16 cellular contexts compared by ENCODE assay signal in genomic region chr12:132395908-132396305, GRCh38.
"Had no signal": no experiment of that assay in that cellular context is flagged by ENCODE, and none has a peak within 500 bp of the region (broad histone marks: within the 10 kb centered on the region; RNA-seq: fewer than 3 reads in every experiment).

No MANE protein-coding gene starts in this region.

- DNase-seq: activated CD4-positive, alpha-beta T cell treated with anti-CD3 and anti-CD28 coated beads, Interleukin-2, amount 10 ng/mL, durations not matched to agents 24 days and 14 days; activated CD4-positive, CD25-positive, alpha-beta regulatory T cell; activated CD8-positive, alpha-beta memory T cell treated with anti-CD3 and anti-CD28 coated beads, Interleukin-2, amount 50 U/mL, for 48 hours; activated CD8-positive, alpha-beta T cell treated with anti-CD3 and anti-CD28 coated beads, Interleukin-2, amount 10 ng/mL, durations not matched to agents 7 days and 5 days; activated gamma-delta T cell treated with Interleukin-2 at 50 U/mL for 16 hours; activated T-cell treated with anti-CD3 and anti-CD28 coated beads, Interleukin-2, amount 50 U/mL, for 72 hours; foreskin fibroblast; SK-N-SH; stimulated activated naive B cell treated with anti-CD40 and anti-IgM and Interleukin-4, amounts not matched to agents 10 μg/mL and 1 μg/mL and 100 μg/mL, for 72 hours; T-cell had no signal

- H3K4me2 ChIP-seq: hepatocyte, SK-N-SH had no signal

- H3K9ac ChIP-seq: SK-N-SH had no signal

- H2AFZ ChIP-seq: hepatocyte had no signal

- H3K4me3 ChIP-seq: adrenal gland, hepatocyte, psoas muscle, right lobe of liver had no signal

- ATAC-seq: activated CD8-positive, alpha-beta T cell treated with anti-CD3 and anti-CD28 coated beads, Interleukin-2, amount 10 ng/mL, durations not matched to agents 7 days and 5 days; activated naive CD4-positive, alpha-beta T cell treated with anti-CD3 and anti-CD28 coated beads, Interleukin-2, amount 50 U/mL, for 72 hours; activated T-cell treated with anti-CD3 and anti-CD28 coated beads, Interleukin-2, amount 50 U/mL, for 72 hours; psoas muscle; right lobe of liver; stimulated activated naive B cell treated with anti-CD40 and anti-IgM and Interleukin-4, amounts not matched to agents 10 μg/mL and 1 μg/mL and 100 μg/mL, for 72 hours; T-cell had no signal

- H3K36me3 ChIP-seq: adrenal gland, right lobe of liver had no signal

- FAIRE-seq: bronchial epithelial cell had no signal

- H3K79me2 ChIP-seq: hepatocyte had no signal

- H3K9me3 ChIP-seq: adrenal gland, psoas muscle, right lobe of liver, SK-N-SH had no signal

- H3K27ac ChIP-seq: adrenal gland, hepatocyte, psoas muscle, right lobe of liver had no signal

- H3K27me3 ChIP-seq: right lobe of liver had no signal

- H3K4me1 ChIP-seq: adrenal gland, psoas muscle, right lobe of liver had no signal
